ENCODE assay signal across 8 cellular contexts in genomic region chr1:150563340-150564038, GRCh38. TPM values are rescaled to one million over a fixed set of nuclear protein-coding genes. Genes with fewer than 3 reads are reported as not detected.
DNase-seq lines count a peak whose midpoint lies in the region; ATAC-seq and TF ChIP-seq lines count a peak whose summit lies in the region.

No MANE protein-coding gene starts in this region.

- H3K36me3 Mint-ChIP-seq in activated CD8-positive, alpha-beta memory T cell treated with anti-CD3 and anti-CD28 coated beads, Interleukin-2, amount 10 ng/mL, durations not matched to agents 7 days and 5 days: peaks cover 8% of the 10 kb centered on the region
- peaks cover 14% of the 10 kb centered on the region for H3K36me3 Mint-ChIP-seq in activated naive CD4-positive, alpha-beta T cell treated with anti-CD3 and anti-CD28 coated beads, Interleukin-2, amount 10 ng/mL, durations not matched to agents 7 days and 5 days

- TF ChIP-seq CTCF in MM.1S (IDR thresholded peaks at IDR 0.05; ENCODE audit: low read length) (peak; percentile 43), left ventricle myocardium inferior (IDR thresholded peaks at IDR 0.05; ENCODE audit: borderline replicate concordance) (no peak), spleen (IDR thresholded peaks at IDR 0.05 in 8 of 11, conservative IDR thresholded peaks at IDR 0.05 in 3 of 11) (peak in 2 of 11 experiments; percentile 7 to 23)

- no peaks in the 10 kb centered on the region for H3K9me2 ChIP-seq in MM.1S (replicated peaks; ENCODE audit: insufficient read depth, low read length)

- peak; percentile 11 for ATAC-seq in activated CD8-positive, alpha-beta memory T cell treated with anti-CD3 and anti-CD28 coated beads, Interleukin-2, amount 10 ng/mL, durations not matched to agents 7 days and 5 days
- ATAC-seq in GM19452 (IDR thresholded peaks at IDR 0.05; ENCODE audit: unreplicated experiment): no peak

- no peaks in the 10 kb centered on the region for H3K36me3 ChIP-seq in MM.1S (replicated peaks; ENCODE audit: insufficient read depth, low read length)
- H3K36me3 ChIP-seq in left ventricle myocardium inferior: no peaks in the 10 kb centered on the region
- no peaks in the 10 kb centered on the region for H3K36me3 ChIP-seq in spleen

- 15 to 24% (median 19%) methylated on average over 4 of the region's 4 CpGs for whole genome bisulfite sequencing in spleen, 5 donors

- H3K9me3 ChIP-seq in MM.1S (replicated peaks; ENCODE audit: insufficient read depth, low read length) (no peaks in the 10 kb centered on the region), left ventricle myocardium inferior (replicated peaks) (no peaks in the 10 kb centered on the region), spleen (no peaks in the 10 kb centered on the region)

- H3K9me3 Mint-ChIP-seq in activated CD8-positive, alpha-beta memory T cell treated with anti-CD3 and anti-CD28 coated beads, Interleukin-2, amount 10 ng/mL, durations not matched to agents 7 days and 5 days (ENCODE audit: low read depth): no peaks in the 10 kb centered on the region
- no peaks in the 10 kb centered on the region for H3K9me3 Mint-ChIP-seq in activated naive CD4-positive, alpha-beta T cell treated with anti-CD3 and anti-CD28 coated beads, Interleukin-2, amount 10 ng/mL, durations not matched to agents 7 days and 5 days

- no peak for TF ChIP-seq POLR2A in spleen (IDR thresholded peaks at IDR 0.05)

- H3K4me3 ChIP-seq in MM.1S (ENCODE audit: low read length) (peak overlapping the region; percentile 50), left ventricle myocardium inferior (peak overlapping the region; percentile 64), spleen (peak overlapping the region in 6 of 8 donors; percentile 18 to 78 (median 54))

- H3K27me3 ChIP-seq in MM.1S (replicated peaks; ENCODE audit: insufficient read depth, low read length) (no peaks in the 10 kb centered on the region), left ventricle myocardium inferior (ENCODE audit: low read depth) (no peaks in the 10 kb centered on the region), spleen (replicated peaks in 1 of 7) (no peaks in the 10 kb centered on the region)

- peak; percentile 69 for DNase-seq in activated CD8-positive, alpha-beta memory T cell treated with anti-CD3 and anti-CD28 coated beads, Interleukin-2, amount 10 ng/mL, durations not matched to agents 7 days and 5 days
- DNase-seq in activated CD8-positive, alpha-beta memory T cell treated with anti-CD3 and anti-CD28 coated beads for 24 hours: no peak
- DNase-seq in MM.1S: peak; percentile 95
- peak; percentile 55 for DNase-seq in activated naive CD4-positive, alpha-beta T cell treated with anti-CD3 and anti-CD28 coated beads, Interleukin-2, amount 10 ng/mL, durations not matched to agents 7 days and 5 days
- peak; percentile 75 for DNase-seq in left ventricle myocardium inferior
- DNase-seq in spleen: peak; percentile 83
- DNase-seq in stimulated activated CD4-positive, alpha-beta T cell treated with anti-CD3 and anti-CD28 coated beads, Interleukin-2, amount 100 ng/mL, for 48 hours: no peak

- H3K4me1 Mint-ChIP-seq in activated CD8-positive, alpha-beta memory T cell treated with anti-CD3 and anti-CD28 coated beads, Interleukin-2, amount 10 ng/mL, durations not matched to agents 7 days and 5 days: peaks cover 71% of the 10 kb centered on the region
- H3K4me1 Mint-ChIP-seq in activated naive CD4-positive, alpha-beta T cell treated with anti-CD3 and anti-CD28 coated beads, Interleukin-2, amount 10 ng/mL, durations not matched to agents 7 days and 5 days: peaks cover 78% of the 10 kb centered on the region

- H3K27ac Mint-ChIP-seq in activated CD8-positive, alpha-beta memory T cell treated with anti-CD3 and anti-CD28 coated beads, Interleukin-2, amount 10 ng/mL, durations not matched to agents 7 days and 5 days: peak overlapping the region; percentile 100
- H3K27ac Mint-ChIP-seq in activated naive CD4-positive, alpha-beta T cell treated with anti-CD3 and anti-CD28 coated beads, Interleukin-2, amount 10 ng/mL, durations not matched to agents 7 days and 5 days: peak overlapping the region; percentile 100

- H3F3A ChIP-seq in MM.1S (ENCODE audit: insufficient read depth, low read length): peaks cover 84% of the 10 kb centered on the region

- peak overlapping the region; percentile 87 for H3K4me3 Mint-ChIP-seq in activated CD8-positive, alpha-beta memory T cell treated with anti-CD3 and anti-CD28 coated beads, Interleukin-2, amount 10 ng/mL, durations not matched to agents 7 days and 5 days
- peak overlapping the region; percentile 96 for H3K4me3 Mint-ChIP-seq in activated naive CD4-positive, alpha-beta T cell treated with anti-CD3 and anti-CD28 coated beads, Interleukin-2, amount 10 ng/mL, durations not matched to agents 7 days and 5 days

- H3K4me1 ChIP-seq in MM.1S (ENCODE audit: low read length) (peaks cover 72% of the 10 kb centered on the region), left ventricle myocardium inferior (peaks cover 89% of the 10 kb centered on the region), spleen (peaks cover 65 to 100% (median 94%) of the 10 kb centered on the region in 6 donors)

- peak overlapping the region; percentile 84 for H3K9ac ChIP-seq in MM.1S (ENCODE audit: low read length)

- H2AFZ ChIP-seq in MM.1S (ENCODE audit: low read length): no peak overlapping the region

- peak overlapping the region; percentile 95 for H3K27ac ChIP-seq in MM.1S (ENCODE audit: low read length)
- H3K27ac ChIP-seq in left ventricle myocardium inferior (replicated peaks): peak overlapping the region; percentile 96
- H3K27ac ChIP-seq in spleen: peak overlapping the region; percentile 93 to 100 (median 100)

- H3K4me2 ChIP-seq in MM.1S (ENCODE audit: low read depth, low read length): peak overlapping the region; percentile 95

- H3K79me2 ChIP-seq in MM.1S (ENCODE audit: low read length): peaks cover 16% of the 10 kb centered on the region

- CTCF ChIA-PET in activated CD8-positive, alpha-beta memory T cell treated with anti-CD3 and anti-CD28 coated beads, Interleukin-2, amount 10 ng/mL, durations not matched to agents 7 days and 5 days (lab: Charles Lee): interaction anchor here (0.9 to 12.0 kb wide), 6 partner anchors 11 to 61 kb away, joined by 3 to 297 read pairs (median 4); partner anchors contain the start of gene MCL1
- CTCF ChIA-PET in activated naive CD4-positive, alpha-beta T cell treated with anti-CD3 and anti-CD28 coated beads, Interleukin-2, amount 10 ng/mL, durations not matched to agents 7 days and 5 days (lab: Charles Lee): interaction anchor here (1.7 to 11.7 kb wide), 4 partner anchors 12 to 64 kb away, joined by 4 to 221 read pairs (median 110); partner anchors contain the start of gene MCL1

- no peaks in the 10 kb centered on the region for H3K27me3 Mint-ChIP-seq in activated CD8-positive, alpha-beta memory T cell treated with anti-CD3 and anti-CD28 coated beads, Interleukin-2, amount 10 ng/mL, durations not matched to agents 7 days and 5 days
- no peaks in the 10 kb centered on the region for H3K27me3 Mint-ChIP-seq in activated naive CD4-positive, alpha-beta T cell treated with anti-CD3 and anti-CD28 coated beads, Interleukin-2, amount 10 ng/mL, durations not matched to agents 7 days and 5 days

- H4K20me1 ChIP-seq in MM.1S (ENCODE audit: insufficient read depth, low read length): no peaks in the 10 kb centered on the region

- intact Hi-C loops in left ventricle myocardium inferior (cut with micrococcal nuclease): no loop called here
- intact Hi-C loops in spleen (cut with DNase I; ENCODE audit: low total_unique reads): no loop called here

RNA-seq across cellular contexts. Expression of gene ADAMTSL4, which starts 14.3 kb away (rescaled TPM):
- under 1 TPM; 0.18 to 0.35 TPM for total RNA-seq in activated CD8-positive, alpha-beta memory T cell treated with anti-CD3 and anti-CD28 coated beads, Interleukin-2, amount 10 ng/mL, durations not matched to agents 7 days and 5 days
- total RNA-seq in left ventricle myocardium inferior (46.3 TPM), spleen (10 to 100 TPM in 5 of 7 donors, 1 to 10 TPM in 2; 2.8 to 19.1 (median 12.4) TPM)
- polyA plus RNA-seq in spleen: 10 to 100 TPM in 1 of 3 donors, 1 to 10 TPM in 2; 5.0 to 10.9 (median 9.4) TPM

RNA-seq across cellular contexts. Expression of gene MCL1, which starts 15.9 kb away (rescaled TPM):
- total RNA-seq in activated CD8-positive, alpha-beta memory T cell treated with anti-CD3 and anti-CD28 coated beads, Interleukin-2, amount 10 ng/mL, durations not matched to agents 7 days and 5 days: 100 to 1,000 TPM; 373 to 408 TPM
- total RNA-seq in left ventricle myocardium inferior: 97.0 TPM
- 100 to 1,000 TPM; 261 to 435 (median 336) TPM for total RNA-seq in spleen
- polyA plus RNA-seq in spleen: 100 to 1,000 TPM in 1 of 3 donors, 10 to 100 TPM in 2; 75.8 to 118 (median 85.9) TPM

RNA-seq across cellular contexts. Expression of gene FALEC, which starts 47.9 kb away (rescaled TPM):
- total RNA-seq in activated CD8-positive, alpha-beta memory T cell treated with anti-CD3 and anti-CD28 coated beads, Interleukin-2, amount 10 ng/mL, durations not matched to agents 7 days and 5 days: under 1 TPM in 1 of 2 experiments, not detected in 1; 0.59 TPM
- total RNA-seq in left ventricle myocardium inferior (0.44 TPM), spleen (1 to 10 TPM in 1 of 7 donors, under 1 TPM in 1, not detected in 5; 0.97 to 1.9 TPM)
- under 1 TPM in 2 of 3 donors, not detected in 1; 0.20 to 0.29 TPM for polyA plus RNA-seq in spleen

RNA-seq across cellular contexts. Expression of gene ECM1, which starts 55.6 kb away (rescaled TPM):
- 1 to 10 TPM; 1.0 to 1.3 TPM for total RNA-seq in activated CD8-positive, alpha-beta memory T cell treated with anti-CD3 and anti-CD28 coated beads, Interleukin-2, amount 10 ng/mL, durations not matched to agents 7 days and 5 days
- total RNA-seq in left ventricle myocardium inferior (20.1 TPM), spleen (10 to 100 TPM in 5 of 7 donors, 1 to 10 TPM in 2; 6.6 to 16.5 (median 13.6) TPM)
- polyA plus RNA-seq in spleen: 1 to 10 TPM; 2.7 to 6.8 (median 6.4) TPM

Comparison
In these comparisons a context has a peak if more than half of its experiments do, and no peak if none do; other contexts are left out.
1. DNase-seq: peak in activated CD8-positive, alpha-beta memory T cell treated with anti-CD3 and anti-CD28 coated beads, Interleukin-2, amount 10 ng/mL, durations not matched to agents 7 days and 5 days (single experiment), MM.1S (single experiment), activated naive CD4-positive, alpha-beta T cell treated with anti-CD3 and anti-CD28 coated beads, Interleukin-2, amount 10 ng/mL, durations not matched to agents 7 days and 5 days (single experiment), left ventricle myocardium inferior (single experiment) and spleen (single experiment); none in activated CD8-positive, alpha-beta memory T cell treated with anti-CD3 and anti-CD28 coated beads for 24 hours (single experiment) and stimulated activated CD4-positive, alpha-beta T cell treated with anti-CD3 and anti-CD28 coated beads, Interleukin-2, amount 100 ng/mL, for 48 hours (0 of 2).
2. Peak in every context shown above with its lines, with median percentiles within 50 percentile points of each other: H3K27ac ChIP-seq and H3K4me3 ChIP-seq.